ENCODE assay signal across 9 cellular contexts in the genomic region with DNA sequence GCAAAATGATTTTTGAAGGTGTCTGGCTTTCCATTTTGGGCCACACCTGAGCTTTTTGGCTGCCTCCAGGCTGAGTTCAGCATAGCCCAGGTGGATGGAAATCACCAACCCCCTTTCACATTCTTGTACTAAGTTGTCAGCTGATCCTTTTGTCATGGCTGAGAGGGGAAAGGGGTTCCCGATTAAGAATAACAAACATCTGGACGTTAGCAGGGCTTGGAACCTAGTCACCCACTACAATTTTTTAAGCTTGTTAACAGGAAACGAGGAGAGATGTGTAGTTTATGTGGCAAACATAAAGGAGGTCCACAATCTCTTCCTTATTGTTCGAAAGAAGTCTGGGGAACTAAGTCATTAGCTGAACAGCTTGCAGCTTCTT. TPM values are rescaled to one million over a fixed set of nuclear protein-coding genes. Genes with fewer than 3 reads are reported as not detected.
DNase-seq lines count a peak whose midpoint lies in the region; ATAC-seq, FAIRE-seq and TF ChIP-seq lines count a peak whose summit lies in the region.
"Had no signal": no experiment of that assay in that cellular context is flagged by ENCODE, and none has a peak within 500 bp of the region (broad histone marks: within the 10 kb centered on the region; RNA-seq: fewer than 3 reads in every experiment).

No MANE protein-coding gene starts in this region.

- FAIRE-seq in HepG2 (lab: Jason Lieb, UNC) = no peak

- H2AFZ ChIP-seq in HepG2 (ENCODE audit: low read length) = no peak overlapping the region

- CTCF ChIA-PET in HepG2 (lab: Yijun Ruan, JAX; ENCODE audit: low intra/inter-chr PET ratio, low total read pairs) = no interaction called here

- H3K4me2 ChIP-seq in HepG2 (ENCODE audit: low read depth, low read length) = peak overlapping the region; percentile 85

- no peaks in the 10 kb centered on the region for H3K27me3 ChIP-seq in breast epithelium
- no peaks in the 10 kb centered on the region; a peak in 1 of 5 replicates for H3K27me3 ChIP-seq in HepG2 (ENCODE audit: control insufficient read depth in 1 of 2, insufficient read depth in 2 of 2, low read length in 2 of 2)

- H3K36me3 ChIP-seq in breast epithelium = no peaks in the 10 kb centered on the region
- peaks cover 5 to 12% of the 10 kb centered on the region in 2 experiments; a peak in 2 of 5 replicates for H3K36me3 ChIP-seq in HepG2 (replicated peaks in 1 of 2; ENCODE audit: control insufficient read depth in 1 of 2, insufficient read depth in 2 of 2, low read length in 2 of 2)

- POLR2A ChIA-PET in HepG2 (lab: Yijun Ruan, JAX) = interaction anchor here (1.0 to 2.0 kb wide), 3 partner anchors 8 to 73 kb away, joined by 3 to 5 read pairs (median 4); no protein-coding TSS in a partner anchor

- WGBS in HepG2 (ENCODE audit: low lambda C conversion rate) = 5% methylated on average over 4 of the region's 4 CpGs

- DNase-seq in HT-29 (ENCODE audit: low spot score) = peak; percentile 58
- DNase-seq in breast epithelium (ENCODE audit: low spot score in 2 of 2) = no peak
- peak; percentile 14 for DNase-seq in HepG2 (ENCODE audit: low spot score)
- DNase-seq in Kasumi-1 (lab: John Stamatoyannopoulos, UW) = no peak
- no peak for DNase-seq in H4 (ENCODE audit: low spot score)
- no peak for DNase-seq in stimulated activated CD4-positive, alpha-beta T cell treated with anti-CD3 and anti-CD28 coated beads, Interleukin-2, amount 100 ng/mL, for 48 hours
- DNase-seq: NCI-H1436 had no signal

- no TSS peak for BruUV-seq in HepG2 (replicated peaks; lab: Mats Ljungman, UMichigan)

- H3K4me3 ChIP-seq in breast epithelium (peak overlapping the region; percentile 79 to 89 (median 80)), HepG2 (replicated peaks in 1 of 3; ENCODE audit: insufficient read depth in 1 of 3, low read depth in 2 of 3, low read length in 3 of 3) (peak overlapping the region; percentile 68 to 94 (median 82))

- in situ Hi-C loops in HepG2 (cut with HindIII; ENCODE audit: extremely low pct_ligation_motif_present, low pct_unique_long_range_greater_than_20kb) = loop anchor here (10.0 to 25.0 kb wide), 5 partner anchors 161 to 1073 kb away; no protein-coding TSS in a partner anchor

- H3K4me1 ChIP-seq in breast epithelium (no peaks in the 10 kb centered on the region), HepG2 (ENCODE audit: insufficient read depth, low read length) (peaks cover 39% of the 10 kb centered on the region)

- TF ChIP-seq EP300 in HepG2 (IDR thresholded peaks at IDR 0.05; ENCODE audit: low read depth in 2 of 2, low read length in 2 of 2) (no peak), HepG2 (CRISPR knock-in tag; IDR thresholded peaks at IDR 0.05; ENCODE audit: borderline replicate concordance) (no peak)

- H3K79me2 ChIP-seq in HepG2 (ENCODE audit: insufficient read depth, low read length) = peaks cover 91% of the 10 kb centered on the region

- ATAC-seq in HepG2 = no peak
- no peak for ATAC-seq in HG02759 (IDR thresholded peaks at IDR 0.05; ENCODE audit: unreplicated experiment)

- TF ChIP-seq POLR2A in breast epithelium (IDR thresholded peaks at IDR 0.05) = no peak
- no peak for TF ChIP-seq POLR2A in HepG2 (IDR thresholded peaks at IDR 0.05; ENCODE audit: insufficient read depth in 1 of 2, low read depth in 2 of 2, low read length in 2 of 2)

- TF ChIP-seq CTCF in breast epithelium (IDR thresholded peaks at IDR 0.05) (no peak), HepG2 (CRISPR knock-in tag; IDR thresholded peaks at IDR 0.05) (no peak)

- H3K9ac ChIP-seq in HepG2 (ENCODE audit: insufficient read depth, low read depth, low read length) = peak overlapping the region; percentile 92

- H3K27ac ChIP-seq in breast epithelium = peak overlapping the region; percentile 93 to 99
- peak overlapping the region; percentile 53 for H3K27ac ChIP-seq in HepG2 (ENCODE audit: extremely low read length, insufficient read depth, low read length)
- peak overlapping the region; percentile 45 for H3K27ac ChIP-seq in temporal lobe (ENCODE audit: low read depth, low read length)

- H4K20me1 ChIP-seq in HepG2 (ENCODE audit: insufficient read depth, low read length) = peaks cover 31% of the 10 kb centered on the region

- H3K9me3 ChIP-seq in breast epithelium (no peaks in the 10 kb centered on the region), HepG2 (ENCODE audit: low read length) (no peaks in the 10 kb centered on the region)

- intact Hi-C loops in breast epithelium (cut with DNase I; ENCODE audit: low total_unique reads) (no loop called here), HepG2 (cut with micrococcal nuclease; ENCODE audit: unreplicated experiment) (no loop called here)

- TF ChIP-seq RAD21 in HepG2 (CRISPR knock-in tag; IDR thresholded peaks at IDR 0.05) = no peak

TF ChIP-seq in HepG2, 621 proteins besides CTCF, POLR2A, EP300 and RAD21 (continues in another document):
- TF ChIP-seq BRCA1 (CRISPR knock-in tag; IDR thresholded peaks at IDR 0.05) (no peak), ADNP (CRISPR knock-in tag; IDR thresholded peaks at IDR 0.05) (no peak), ZNF33B (CRISPR knock-in tag; IDR thresholded peaks at IDR 0.05) (no peak), PITX1 (CRISPR knock-in tag; IDR thresholded peaks at IDR 0.05) (no peak), ASH2L (IDR thresholded peaks at IDR 0.05; ENCODE audit: insufficient read length, low read depth, low read length) (no peak), REXO4 (CRISPR knock-in tag; IDR thresholded peaks at IDR 0.05; ENCODE audit: borderline replicate concordance) (no peak), ZNF670 (CRISPR knock-in tag; IDR thresholded peaks at IDR 0.05; ENCODE audit: borderline replicate concordance) (no peak), MZF1 (CRISPR knock-in tag; IDR thresholded peaks at IDR 0.05; ENCODE audit: borderline replicate concordance) (no peak), CHCHD3 (CRISPR knock-in tag; IDR thresholded peaks at IDR 0.05) (no peak), KLF12 (CRISPR knock-in tag; IDR thresholded peaks at IDR 0.05; ENCODE audit: borderline replicate concordance) (no peak), MTA1 (CRISPR knock-in tag; IDR thresholded peaks at IDR 0.05; ENCODE audit: borderline replicate concordance) (no peak)
- TF ChIP-seq, protein P1, sequence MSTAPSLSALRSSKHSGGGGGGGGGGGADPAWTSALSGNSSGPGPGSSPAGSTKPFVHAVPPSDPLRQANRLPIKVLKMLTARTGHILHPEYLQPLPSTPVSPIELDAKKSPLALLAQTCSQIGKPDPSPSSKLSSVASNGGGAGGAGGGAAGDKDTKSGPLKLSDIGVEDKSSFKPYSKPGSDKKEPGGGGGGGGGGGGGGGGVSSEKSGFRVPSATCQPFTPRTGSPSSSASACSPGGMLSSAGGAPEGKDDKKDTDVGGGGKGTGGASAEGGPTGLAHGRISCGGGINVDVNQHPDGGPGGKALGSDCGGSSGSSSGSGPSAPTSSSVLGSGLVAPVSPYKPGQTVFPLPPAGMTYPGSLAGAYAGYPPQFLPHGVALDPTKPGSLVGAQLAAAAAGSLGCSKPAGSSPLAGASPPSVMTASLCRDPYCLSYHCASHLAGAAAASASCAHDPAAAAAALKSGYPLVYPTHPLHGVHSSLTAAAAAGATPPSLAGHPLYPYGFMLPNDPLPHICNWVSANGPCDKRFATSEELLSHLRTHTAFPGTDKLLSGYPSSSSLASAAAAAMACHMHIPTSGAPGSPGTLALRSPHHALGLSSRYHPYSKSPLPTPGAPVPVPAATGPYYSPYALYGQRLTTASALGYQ (CRISPR knock-in tag; IDR thresholded peaks at IDR 0.05) = no peak
- TF ChIP-seq, protein P2, sequence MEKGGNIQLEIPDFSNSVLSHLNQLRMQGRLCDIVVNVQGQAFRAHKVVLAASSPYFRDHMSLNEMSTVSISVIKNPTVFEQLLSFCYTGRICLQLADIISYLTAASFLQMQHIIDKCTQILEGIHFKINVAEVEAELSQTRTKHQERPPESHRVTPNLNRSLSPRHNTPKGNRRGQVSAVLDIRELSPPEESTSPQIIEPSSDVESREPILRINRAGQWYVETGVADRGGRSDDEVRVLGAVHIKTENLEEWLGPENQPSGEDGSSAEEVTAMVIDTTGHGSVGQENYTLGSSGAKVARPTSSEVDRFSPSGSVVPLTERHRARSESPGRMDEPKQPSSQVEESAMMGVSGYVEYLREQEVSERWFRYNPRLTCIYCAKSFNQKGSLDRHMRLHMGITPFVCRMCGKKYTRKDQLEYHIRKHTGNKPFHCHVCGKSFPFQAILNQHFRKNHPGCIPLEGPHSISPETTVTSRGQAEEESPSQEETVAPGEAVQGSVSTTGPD (CRISPR knock-in tag; IDR thresholded peaks at IDR 0.05) = no peak
- TF ChIP-seq, protein P3, sequence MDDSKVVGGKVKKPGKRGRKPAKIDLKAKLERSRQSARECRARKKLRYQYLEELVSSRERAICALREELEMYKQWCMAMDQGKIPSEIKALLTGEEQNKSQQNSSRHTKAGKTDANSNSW (CRISPR knock-in tag; IDR thresholded peaks at IDR 0.05; ENCODE audit: borderline replicate concordance) = no peak

RNA-seq across cellular contexts. Expression of gene NR2F2, which starts 4.9 kb away (rescaled TPM):
- 12.6 and 14.0 TPM in 2 replicates for total RNA-seq in HT-29 (2014; rRNA removed; shearing (Covaris generic))
- 10 to 100 TPM; 13.2 to 22.9 (median 13.6) TPM for total RNA-seq in breast epithelium
- total RNA-seq in HepG2 (2016; rRNA removed; fragmentation: Illumina TruSeq; extraction: Trizol) = 3.5 and 5.0 TPM in 2 replicates
- 0.61 and 0.79 TPM in 2 replicates for total RNA-seq in HepG2 (2016; cell fraction: cytosol; rRNA removed; fragmentation: Illumina TruSeq; extraction: Trizol; ENCODE audit: low read depth)
- 3.8 and 4.3 TPM in 2 replicates for total RNA-seq in HepG2 (2016; cell fraction: insoluble cytoplasmic fraction; rRNA removed; fragmentation: Illumina TruSeq; extraction: Trizol)
- total RNA-seq in HepG2 (2016; cell fraction: membrane; rRNA removed; fragmentation: Illumina TruSeq; extraction: Trizol) = 2.4 and 2.8 TPM in 2 replicates
- total RNA-seq in HepG2 (2016; cell fraction: nucleus; rRNA removed; fragmentation: Illumina TruSeq; extraction: Trizol) = 8.2 and 8.4 TPM in 2 replicates
- polyA plus RNA-seq in HepG2 (2011; rRNA removed) = 4.0 and 4.7 TPM in 2 replicates
- 3.5 and 3.6 TPM in 2 replicates for polyA plus RNA-seq in HepG2 (2011; cell fraction: cytosol; rRNA removed)
- 13.5 and 15.0 TPM in 2 replicates for polyA plus RNA-seq in HepG2 (2011; cell fraction: nucleus; rRNA removed)
- polyA plus RNA-seq in HepG2 (2012) = 20.1 and 28.6 TPM in 2 replicates
- polyA plus RNA-seq in HepG2 (2016; cell fraction: cytosol; fragmentation: Illumina TruSeq; extraction: Trizol; ENCODE audit: low read depth) = 0.70 TPM in 2 replicates
- polyA plus RNA-seq in HepG2 (2016; cell fraction: insoluble cytoplasmic fraction; fragmentation: Illumina TruSeq; extraction: Trizol; ENCODE audit: low read depth) = 14.4 and 16.5 TPM in 2 replicates
- polyA plus RNA-seq in HepG2 (2016; cell fraction: membrane; fragmentation: Illumina TruSeq; extraction: Trizol; ENCODE audit: low read depth) = 3.3 and 3.6 TPM in 2 replicates
- 27.1 and 27.3 TPM in 2 replicates for polyA plus RNA-seq in HepG2 (2016; cell fraction: nucleus; fragmentation: Illumina TruSeq; extraction: Trizol; ENCODE audit: insufficient read depth, low read depth)
- 15.2 and 51.3 TPM in 2 replicates for polyA minus RNA-seq in HepG2 (2011; rRNA and poly(A)+ RNA removed; ENCODE audit: low replicate concordance)
- polyA minus RNA-seq in HepG2 (2011; cell fraction: cytosol; rRNA and poly(A)+ RNA removed) = 6.7 and 11.9 TPM in 2 replicates
- 11.7 and 14.2 TPM in 2 replicates for polyA minus RNA-seq in HepG2 (2011; cell fraction: nucleus; rRNA and poly(A)+ RNA removed)
- total RNA-seq in temporal lobe = 4.4 TPM
- total RNA-seq in H4 (2014; rRNA removed; shearing (Covaris generic)) = 3.1 and 4.0 TPM in 2 replicates

Comparison
In these comparisons a context has a peak if more than half of its experiments do, and no peak if none do; other contexts are left out.
1. DNase-seq: peak in HT-29 (single experiment) and HepG2 (single experiment); none in breast epithelium (0 of 2), Kasumi-1 (0 of 2), H4 (single experiment) and stimulated activated CD4-positive, alpha-beta T cell treated with anti-CD3 and anti-CD28 coated beads, Interleukin-2, amount 100 ng/mL, for 48 hours (0 of 2).
2. H3K27ac ChIP-seq: peak in every context shown above with its lines; median percentile 96 in breast epithelium; 53 in HepG2; 45 in temporal lobe.